8 cellular contexts compared by ENCODE assay signal in genomic region chr7:27199820-27200760, GRCh38. TPM values are rescaled to one million over a fixed set of nuclear protein-coding genes. Genes with fewer than 3 reads are reported as not detected.
DNase-seq lines count a peak whose midpoint lies in the region; ATAC-seq and TF ChIP-seq lines count a peak whose summit lies in the region.

Gene HOXA13 (minus strand): TSS chr7:27200091. CDS start chr7:27200077, 14 bp downstream.

- no peaks in the 10 kb centered on the region for H4K20me1 ChIP-seq in OCI-LY7 (ENCODE audit: insufficient read depth, low read length)

- CTCF ChIA-PET in OCI-LY7 (lab: Charles Lee; ENCODE audit: unreplicated experiment) = no interaction called here

- no peaks in the 10 kb centered on the region for H3K9me3 Mint-ChIP-seq in neural crest cell

- peak within 1 kb of the TSS; percentile 49; the same call in 1 of the 2 replicates for H2AFZ ChIP-seq in OCI-LY7 (ENCODE audit: low read length)

- no peaks in the 10 kb centered on the region for H3K36me3 Mint-ChIP-seq in neural crest cell (ENCODE audit: low read depth)

- H3K4me2 ChIP-seq in OCI-LY7 (ENCODE audit: low read length) = peak within 1 kb of the TSS; percentile 86

- no TSS peak for BruUV-seq in OCI-LY7 (replicated peaks; lab: Mats Ljungman, UMichigan)

- intact Hi-C loops in OCI-LY7 (cut with micrococcal nuclease; ENCODE audit: unreplicated experiment) = loop anchor here (5.0 to 10.0 kb wide), 4 partner anchors 407 to 877 kb away; partner anchors contain the start of gene HIBADH

- ATAC-seq in HG02588 (IDR thresholded peaks at IDR 0.05; ENCODE audit: unreplicated experiment) (peak; percentile 40), GM18517 (IDR thresholded peaks at IDR 0.05; ENCODE audit: unreplicated experiment) (no peak)

- no peak within 1 kb of the TSS for H3K27ac Mint-ChIP-seq in neural crest cell (ENCODE audit: unreplicated experiment)

- peak within 1 kb of the TSS; percentile 73 for H3K4me3 ChIP-seq in OCI-LY7 (ENCODE audit: low read depth, low read length, poor library complexity, severe bottlenecking)
- H3K4me3 ChIP-seq in effector memory CD4-positive, alpha-beta T cell (ENCODE audit: insufficient read depth, low read depth, low read length, poor library complexity, severe bottlenecking) = peak within 1 kb of the TSS; percentile 20

- H3K27ac ChIP-seq in OCI-LY7 (ENCODE audit: low read depth, low read length, poor library complexity, severe bottlenecking) = no peak within 1 kb of the TSS
- no peak within 1 kb of the TSS for H3K27ac ChIP-seq in effector memory CD4-positive, alpha-beta T cell (ENCODE audit: insufficient read depth, low read length, poor library complexity, severe bottlenecking)

- DNase-seq in DMS79 treated with DMSO at 0.1 percent for 48 hours (lab: John Stamatoyannopoulos, UW) (peak; percentile 79), OCI-LY7 (ENCODE audit: low spot score) (peak; percentile 74), neural crest cell (ENCODE audit: low read depth, low spot score) (no peak), NCI-H2107 treated with DMSO at 0.1 percent for 48 hours (lab: John Stamatoyannopoulos, UW; ENCODE audit: unreplicated experiment) (no peak), globus pallidus (ENCODE audit: low spot score) (no peak)
- no peak for DNase-seq in effector memory CD4-positive, alpha-beta T cell

- peaks cover 7% of the 10 kb centered on the region for H3K4me1 Mint-ChIP-seq in neural crest cell

- H3K27me3 Mint-ChIP-seq in neural crest cell (ENCODE audit: low read depth) = peaks cover 95% of the 10 kb centered on the region

- peak within 1 kb of the TSS; percentile 76 for H3K4me3 Mint-ChIP-seq in neural crest cell

- H3K4me1 ChIP-seq in OCI-LY7 (ENCODE audit: insufficient read depth, low read length, poor library complexity, severe bottlenecking) = peaks cover 17% of the 10 kb centered on the region
- H3K4me1 ChIP-seq in effector memory CD4-positive, alpha-beta T cell (ENCODE audit: control insufficient read depth, insufficient read depth, low read length, poor library complexity, severe bottlenecking) = peaks cover 28% of the 10 kb centered on the region

- peaks cover 79% of the 10 kb centered on the region for H3K27me3 ChIP-seq in effector memory CD4-positive, alpha-beta T cell (replicated peaks; ENCODE audit: control insufficient read depth, insufficient read depth, low read length, poor library complexity, severe bottlenecking)

- no peaks in the 10 kb centered on the region for H3K36me3 ChIP-seq in OCI-LY7 (ENCODE audit: insufficient read depth, low read length)
- no peaks in the 10 kb centered on the region for H3K36me3 ChIP-seq in effector memory CD4-positive, alpha-beta T cell (ENCODE audit: control insufficient read depth, insufficient read depth, low read length)

- no peaks in the 10 kb centered on the region for H3K9me3 ChIP-seq in OCI-LY7 (ENCODE audit: low read length)
- no peaks in the 10 kb centered on the region for H3K9me3 ChIP-seq in effector memory CD4-positive, alpha-beta T cell (ENCODE audit: control insufficient read depth, low read length)

- no peaks in the 10 kb centered on the region for H3K79me2 ChIP-seq in OCI-LY7 (ENCODE audit: insufficient read depth, low read depth, low read length)

- POLR2A ChIA-PET in OCI-LY7 (lab: Charles Lee) = no interaction called here

- no peak for TF ChIP-seq CTCF in OCI-LY7 (conservative IDR thresholded peaks at IDR 0.05; ENCODE audit: low read length)
- TF ChIP-seq CTCF in neural crest cell (conservative IDR thresholded peaks at IDR 0.05) = no peak

- no peaks in the 10 kb centered on the region for H3K9me2 ChIP-seq in OCI-LY7 (ENCODE audit: insufficient read depth, low read length)

RNA-seq across cellular contexts. Expression of gene HOXA13, which starts in this region (rescaled TPM):
- total RNA-seq in OCI-LY7 (2014; rRNA removed; shearing (Covaris generic)) = 0.15 and 0.54 TPM in 2 replicates
- total RNA-seq in OCI-LY7 (2022) (0.18 and 0.32 TPM in 2 replicates), neural crest cell (not detected in 2 replicates)

Comparison
In these comparisons a context has a peak if more than half of its experiments do, and no peak if none do; other contexts are left out.
1. Peak in DNase-seq, H3K4me3 ChIP-seq and H3K4me2 ChIP-seq in OCI-LY7; RNA of the gene not detected or under 1 TPM.